Comparison of ENCODE assay signal across 13 cellular contexts in the genomic region with DNA sequence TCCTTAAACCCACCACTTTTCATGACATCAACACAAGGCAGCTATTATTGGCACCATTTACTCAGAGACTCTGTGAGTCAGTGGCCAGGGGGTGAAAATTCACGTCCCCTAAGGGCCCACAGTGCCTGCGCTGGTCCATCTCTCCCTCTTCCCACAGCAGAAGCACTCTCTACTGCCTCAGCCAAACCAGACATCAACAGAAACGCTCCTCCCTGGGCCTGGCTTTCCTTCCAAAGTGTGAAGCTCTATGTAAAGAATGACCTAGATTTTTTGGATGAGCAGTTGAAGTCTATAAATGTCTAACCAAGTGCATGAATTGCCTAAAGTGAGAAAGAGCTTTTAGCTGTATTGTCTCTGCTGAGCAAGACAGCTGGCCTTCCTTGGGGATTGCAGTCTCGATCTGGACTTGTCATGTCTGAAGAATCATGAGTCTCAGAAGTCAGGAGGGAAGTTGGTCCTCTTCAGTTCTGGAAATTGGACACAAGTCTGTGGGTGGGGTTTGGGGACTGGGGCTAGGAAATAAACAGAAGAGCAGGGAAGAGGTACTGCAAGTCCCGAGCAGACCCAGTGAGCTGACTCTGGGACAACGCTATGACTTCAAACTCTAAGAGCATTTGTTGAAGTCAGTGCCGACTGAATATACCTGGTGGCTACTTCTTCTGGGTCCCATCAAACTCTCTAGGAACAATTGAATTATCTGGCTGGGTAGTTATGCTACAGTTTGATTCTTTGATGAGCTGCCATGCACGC. TPM values are rescaled to one million over a fixed set of nuclear protein-coding genes. Genes with fewer than 3 reads are reported as not detected.
DNase-seq lines count a peak whose midpoint lies in the region; ATAC-seq and TF ChIP-seq lines count a peak whose summit lies in the region.
"Had no signal": no experiment of that assay in that cellular context is flagged by ENCODE, and none has a peak within 500 bp of the region (broad histone marks: within the 10 kb centered on the region; RNA-seq: fewer than 3 reads in every experiment).

No MANE protein-coding gene starts in this region.

- intact Hi-C loops in testis (cut with DNase I; ENCODE audit: low total_unique reads) = no loop called here
- intact Hi-C loops in adrenal gland (cut with DNase I) = no loop called here

- H3K36me3 Mint-ChIP-seq in activated CD8-positive, alpha-beta memory T cell treated with anti-CD3 and anti-CD28 coated beads, Interleukin-2, amount 10 ng/mL, durations not matched to agents 7 days and 5 days = peaks cover 78% of the 10 kb centered on the region
- H3K36me3 Mint-ChIP-seq in activated naive CD8-positive, alpha-beta T cell treated with anti-CD3 and anti-CD28 coated beads, Interleukin-2, amount 10 ng/mL, durations not matched to agents 7 days and 5 days = peaks cover 63% of the 10 kb centered on the region

- no peak overlapping the region for H3K4me2 ChIP-seq in smooth muscle cell

- H3K27ac Mint-ChIP-seq in activated CD8-positive, alpha-beta memory T cell treated with anti-CD3 and anti-CD28 coated beads, Interleukin-2, amount 10 ng/mL, durations not matched to agents 7 days and 5 days = peak overlapping the region; percentile 79
- peak overlapping the region; percentile 70 for H3K27ac Mint-ChIP-seq in activated naive CD8-positive, alpha-beta T cell treated with anti-CD3 and anti-CD28 coated beads, Interleukin-2, amount 10 ng/mL, durations not matched to agents 7 days and 5 days

- H3K9ac ChIP-seq in smooth muscle cell (ENCODE audit: low read depth) = no peak overlapping the region

- WGBS in smooth muscle cell (ENCODE audit: low lambda C conversion rate) = 79% methylated on average over 8 of the region's 8 CpGs
- WGBS in testis, 2 donors = 72 to 74% methylated on average over 8 of the region's 8 CpGs
- 73 to 82% (median 80%) methylated on average over 8 of the region's 8 CpGs for WGBS in adrenal gland, 4 donors

- H3K27me3 Mint-ChIP-seq in activated CD8-positive, alpha-beta memory T cell treated with anti-CD3 and anti-CD28 coated beads, Interleukin-2, amount 10 ng/mL, durations not matched to agents 7 days and 5 days = no peaks in the 10 kb centered on the region
- no peaks in the 10 kb centered on the region for H3K27me3 Mint-ChIP-seq in activated naive CD8-positive, alpha-beta T cell treated with anti-CD3 and anti-CD28 coated beads, Interleukin-2, amount 10 ng/mL, durations not matched to agents 7 days and 5 days

- H3K9me3 ChIP-seq in right atrium auricular region = no peaks in the 10 kb centered on the region
- no peaks in the 10 kb centered on the region for H3K9me3 ChIP-seq in smooth muscle cell (replicated peaks; ENCODE audit: low read depth)
- no peaks in the 10 kb centered on the region for H3K9me3 ChIP-seq in testis
- no peaks in the 10 kb centered on the region for H3K9me3 ChIP-seq in adrenal gland (replicated peaks in 1 of 3)
- H3K9me3 ChIP-seq: SJSA1, vagina had no signal

- CTCF ChIA-PET in activated CD8-positive, alpha-beta memory T cell treated with anti-CD3 and anti-CD28 coated beads, Interleukin-2, amount 10 ng/mL, durations not matched to agents 7 days and 5 days (lab: Charles Lee) = interaction anchor here (0.8 to 2.1 kb wide), 4 partner anchors 30 to 118 kb away, joined by 3 to 5 read pairs (median 4); no protein-coding TSS in a partner anchor

- DNase-seq in activated CD8-positive, alpha-beta memory T cell treated with anti-CD3 and anti-CD28 coated beads, Interleukin-2, amount 10 ng/mL, durations not matched to agents 7 days and 5 days = no peak
- no peak for DNase-seq in activated CD8-positive, alpha-beta memory T cell treated with anti-CD3 and anti-CD28 coated beads, Interleukin-2, amount 50 U/mL, for 48 hours
- no peak for DNase-seq in activated naive CD8-positive, alpha-beta T cell treated with anti-CD3 and anti-CD28 coated beads, Interleukin-2, amount 10 ng/mL, durations not matched to agents 7 days and 5 days
- DNase-seq in right atrium auricular region (ENCODE audit: low spot score) = no peak
- DNase-seq in smooth muscle cell (lab: John Stamatoyannopoulos, UW; ENCODE audit: unreplicated experiment) = no peak
- no peak for DNase-seq in testis
- DNase-seq in adrenal gland = no peak
- DNase-seq: KBM-7, NCI-H748 treated with DMSO at 0.1 percent for 48 hours had no signal

- no peak for ATAC-seq in activated CD8-positive, alpha-beta memory T cell treated with anti-CD3 and anti-CD28 coated beads, Interleukin-2, amount 10 ng/mL, durations not matched to agents 7 days and 5 days
- ATAC-seq in activated naive CD8-positive, alpha-beta T cell treated with anti-CD3 and anti-CD28 coated beads, Interleukin-2, amount 10 ng/mL, durations not matched to agents 7 days and 5 days (ENCODE audit: low read depth) = no peak
- no peak for ATAC-seq in HG02852 (IDR thresholded peaks at IDR 0.05; ENCODE audit: unreplicated experiment)
- ATAC-seq: activated CD4-positive, CD25-positive, alpha-beta regulatory T cell treated with anti-CD3 and anti-CD28 coated beads, Interleukin-2, amount 50 U/mL, for 24 hours had no signal

- peaks cover 0 to 15% of the 10 kb centered on the region in 2 donors for H3K4me1 ChIP-seq in right atrium auricular region
- no peaks in the 10 kb centered on the region for H3K4me1 ChIP-seq in smooth muscle cell (ENCODE audit: low read depth)
- H3K4me1 ChIP-seq in testis = peaks cover 15% of the 10 kb centered on the region
- H3K4me1 ChIP-seq in adrenal gland (replicated peaks in 1 of 2) = peaks cover 10 to 11% of the 10 kb centered on the region in 2 donors

- peaks cover 3% of the 10 kb centered on the region for H3F3A ChIP-seq in smooth muscle cell (ENCODE audit: low read depth)

- H2AFZ ChIP-seq in smooth muscle cell (ENCODE audit: low read depth) = no peak overlapping the region

- H3K27ac ChIP-seq in right atrium auricular region (peak overlapping the region; percentile 1 to 29), smooth muscle cell (ENCODE audit: low read depth) (peak overlapping the region; percentile 59), testis (peak overlapping the region in 1 of 2 donors; percentile 30), adrenal gland (peak overlapping the region in 2 of 5 donors; percentile 13 to 47)
- H3K27ac ChIP-seq: vagina had no signal

- TF ChIP-seq CTCF in right atrium auricular region (IDR thresholded peaks at IDR 0.05) (no peak), smooth muscle cell (IDR thresholded peaks at IDR 0.05; ENCODE audit: borderline replicate concordance, insufficient read depth, poor library complexity, severe bottlenecking) (no peak), testis (IDR thresholded peaks at IDR 0.05) (no peak), adrenal gland (IDR thresholded peaks at IDR 0.05) (no peak)

- no peak overlapping the region for H3K4me3 ChIP-seq in right atrium auricular region
- no peak overlapping the region for H3K4me3 ChIP-seq in smooth muscle cell
- no peak overlapping the region for H3K4me3 ChIP-seq in testis
- no peak overlapping the region for H3K4me3 ChIP-seq in adrenal gland
- H3K4me3 ChIP-seq: SJSA1, vagina had no signal

- H3K27me3 ChIP-seq in right atrium auricular region (no peaks in the 10 kb centered on the region), smooth muscle cell (ENCODE audit: low read depth) (no peaks in the 10 kb centered on the region), testis (no peaks in the 10 kb centered on the region), adrenal gland (no peaks in the 10 kb centered on the region)
- H3K27me3 ChIP-seq: SJSA1, vagina had no signal

- H3K4me1 Mint-ChIP-seq in activated CD8-positive, alpha-beta memory T cell treated with anti-CD3 and anti-CD28 coated beads, Interleukin-2, amount 10 ng/mL, durations not matched to agents 7 days and 5 days = peaks cover 97% of the 10 kb centered on the region
- H3K4me1 Mint-ChIP-seq in activated naive CD8-positive, alpha-beta T cell treated with anti-CD3 and anti-CD28 coated beads, Interleukin-2, amount 10 ng/mL, durations not matched to agents 7 days and 5 days = peaks cover 78% of the 10 kb centered on the region

- no peak for TF ChIP-seq POLR2A in testis (IDR thresholded peaks at IDR 0.05)
- no peak for TF ChIP-seq POLR2A in adrenal gland (IDR thresholded peaks at IDR 0.05)

- no peaks in the 10 kb centered on the region for H3K79me2 ChIP-seq in smooth muscle cell (ENCODE audit: low read depth)

- H3K4me3 Mint-ChIP-seq in activated CD8-positive, alpha-beta memory T cell treated with anti-CD3 and anti-CD28 coated beads, Interleukin-2, amount 10 ng/mL, durations not matched to agents 7 days and 5 days = no peak overlapping the region
- H3K4me3 Mint-ChIP-seq in activated naive CD8-positive, alpha-beta T cell treated with anti-CD3 and anti-CD28 coated beads, Interleukin-2, amount 10 ng/mL, durations not matched to agents 7 days and 5 days = peak overlapping the region; percentile 53

- POLR2A ChIA-PET in activated naive CD8-positive, alpha-beta T cell treated with anti-CD3 and anti-CD28 coated beads, Interleukin-2, amount 10 ng/mL, durations not matched to agents 7 days and 5 days (lab: Charles Lee) = no interaction called here

- H4K20me1 ChIP-seq in smooth muscle cell (ENCODE audit: low read depth) = no peaks in the 10 kb centered on the region

- H3K36me3 ChIP-seq in right atrium auricular region = no peaks in the 10 kb centered on the region
- no peaks in the 10 kb centered on the region for H3K36me3 ChIP-seq in smooth muscle cell (ENCODE audit: low read depth)
- H3K36me3 ChIP-seq in testis (ENCODE audit: low read depth, missing control alignments) = no peaks in the 10 kb centered on the region
- no peaks in the 10 kb centered on the region for H3K36me3 ChIP-seq in adrenal gland (replicated peaks in 1 of 2)
- H3K36me3 ChIP-seq: SJSA1, vagina had no signal

- H3K9me3 Mint-ChIP-seq in activated CD8-positive, alpha-beta memory T cell treated with anti-CD3 and anti-CD28 coated beads, Interleukin-2, amount 10 ng/mL, durations not matched to agents 7 days and 5 days (ENCODE audit: low read depth) = no peaks in the 10 kb centered on the region
- H3K9me3 Mint-ChIP-seq in activated naive CD8-positive, alpha-beta T cell treated with anti-CD3 and anti-CD28 coated beads, Interleukin-2, amount 10 ng/mL, durations not matched to agents 7 days and 5 days = no peaks in the 10 kb centered on the region

RNA-seq across cellular contexts. Expression of a gene that starts 29.0 kb away (rescaled TPM):
- total RNA-seq in activated CD8-positive, alpha-beta memory T cell treated with anti-CD3 and anti-CD28 coated beads, Interleukin-2, amount 10 ng/mL, durations not matched to agents 7 days and 5 days = 100 to 1,000 TPM; 143 to 202 TPM
- total RNA-seq in activated naive CD8-positive, alpha-beta T cell treated with anti-CD3 and anti-CD28 coated beads, Interleukin-2, amount 10 ng/mL, durations not matched to agents 7 days and 5 days = 100 to 1,000 TPM; 175 to 179 TPM
- total RNA-seq in right atrium auricular region (1 to 10 TPM; 2.1 to 4.4 TPM), smooth muscle cell (9.5 and 10.0 TPM in 2 replicates), testis (1 to 10 TPM; 7.4 to 9.2 TPM), adrenal gland (1 to 10 TPM in 3 of 8 donors, under 1 TPM in 5; 0.42 to 2.8 (median 0.86) TPM)
- polyA plus RNA-seq in smooth muscle cell (0.97 and 7.8 TPM in 2 replicates), testis (ENCODE audit: insufficient read depth, low read depth, low replicate concordance) (4.4 TPM), adrenal gland (under 1 TPM; 0.13 to 0.42 (median 0.16) TPM)
- total RNA-seq: SJSA1 had no signal

Comparison
In these comparisons a context has a peak if more than half of its experiments do, and no peak if none do; other contexts are left out.
1. RNA of a gene that starts 29.0 kb away (total RNA-seq): 143 to 202 TPM in activated CD8-positive, alpha-beta memory T cell treated with anti-CD3 and anti-CD28 coated beads, Interleukin-2, amount 10 ng/mL, durations not matched to agents 7 days and 5 days and 175 to 179 TPM in activated naive CD8-positive, alpha-beta T cell treated with anti-CD3 and anti-CD28 coated beads, Interleukin-2, amount 10 ng/mL, durations not matched to agents 7 days and 5 days; 9.5 to 10.0 TPM in smooth muscle cell, 7.4 to 9.2 TPM in testis, 2.1 to 4.4 TPM in right atrium auricular region and 0.42 to 2.8 TPM in adrenal gland; every median in the first group is over 10 times any median in the second.